19 cellular contexts compared by ENCODE assay signal in the genomic region with DNA sequence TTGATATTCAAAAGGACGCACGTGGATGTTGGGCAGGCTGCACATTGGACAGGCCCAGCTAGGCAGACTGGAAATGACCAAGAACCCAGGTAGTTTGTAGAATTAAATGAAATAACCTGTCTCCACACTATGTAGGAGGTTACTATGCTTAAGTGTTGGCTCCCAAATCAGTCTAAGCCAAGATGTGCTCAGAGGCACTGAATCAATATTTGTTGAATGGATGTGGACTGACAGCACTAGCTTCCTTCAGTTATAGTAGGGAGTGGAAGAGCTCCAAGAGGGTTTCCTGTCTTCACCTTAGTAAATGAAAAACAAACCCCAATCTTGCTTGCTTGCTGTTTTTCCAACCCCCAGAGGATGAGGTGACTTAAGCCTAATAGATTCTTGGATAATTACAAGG.
DNase-seq lines count a peak whose midpoint lies in the region; ATAC-seq and TF ChIP-seq lines count a peak whose summit lies in the region.
"Had no signal": no experiment of that assay in that cellular context is flagged by ENCODE, and none has a peak within 500 bp of the region (broad histone marks: within the 10 kb centered on the region; RNA-seq: fewer than 3 reads in every experiment).

No MANE protein-coding gene starts in this region.

- H3K27me3 Mint-ChIP-seq in natural killer cell (ENCODE audit: low read depth in 2 of 2) = no peaks in the 10 kb centered on the region
- no peaks in the 10 kb centered on the region for H3K27me3 Mint-ChIP-seq in natural killer cell treated with Interleukin-12 subunit alpha and Interleukin-12 subunit beta and Interleukin-15 and Interleukin-18, amount 100 ng/mL, for 72 hours
- H3K27me3 Mint-ChIP-seq: activated naive CD4-positive, alpha-beta T cell treated with anti-CD3 and anti-CD28 coated beads, Interleukin-2, amount 10 ng/mL, durations not matched to agents 7 days and 5 days had no signal

- no peaks in the 10 kb centered on the region for H3K36me3 Mint-ChIP-seq in natural killer cell
- no peaks in the 10 kb centered on the region for H3K36me3 Mint-ChIP-seq in natural killer cell treated with Interleukin-12 subunit alpha and Interleukin-12 subunit beta and Interleukin-15 and Interleukin-18, amount 100 ng/mL, for 72 hours

- H3K79me2 ChIP-seq in Karpas-422 (ENCODE audit: low read length) = no peaks in the 10 kb centered on the region

- WGBS in ovary, 3 donors = 93 to 96% (median 96%) methylated on average over 2 of the region's 2 CpGs

- peaks cover 12% of the 10 kb centered on the region for H3K4me1 ChIP-seq in ovary (ENCODE audit: insufficient read depth)
- H3K4me1 ChIP-seq in Karpas-422 (ENCODE audit: low read length) = peaks cover 14% of the 10 kb centered on the region

- intact Hi-C loops in natural killer cell (cut with micrococcal nuclease) (no loop called here), ovary (cut with DNase I) (no loop called here)

- H3K9ac ChIP-seq in Karpas-422 (ENCODE audit: low read length) = no peak overlapping the region
- H3K9ac ChIP-seq: GM23248 had no signal

- H4K20me1 ChIP-seq in Karpas-422 (ENCODE audit: insufficient read depth, low read depth, low read length) = peaks cover 35% of the 10 kb centered on the region

- H3K4me3 Mint-ChIP-seq in natural killer cell = no peak overlapping the region
- H3K4me3 Mint-ChIP-seq in natural killer cell treated with Interleukin-12 subunit alpha and Interleukin-12 subunit beta and Interleukin-15 and Interleukin-18, amount 100 ng/mL, for 72 hours = no peak overlapping the region
- H3K4me3 Mint-ChIP-seq: activated naive CD4-positive, alpha-beta T cell treated with anti-CD3 and anti-CD28 coated beads, Interleukin-2, amount 10 ng/mL, durations not matched to agents 7 days and 5 days; CD8-positive, alpha-beta T cell had no signal

- no peak overlapping the region for H2AFZ ChIP-seq in Karpas-422 (ENCODE audit: low read length)
- H2AFZ ChIP-seq: GM23248 had no signal

- H3K27me3 ChIP-seq in ovary (no peaks in the 10 kb centered on the region), Karpas-422 (ENCODE audit: low read length) (no peaks in the 10 kb centered on the region)
- H3K27me3 ChIP-seq: ascending aorta, suprapubic skin had no signal

- ATAC-seq in natural killer cell = no peak
- ATAC-seq in natural killer cell treated with Interleukin-12 subunit alpha and Interleukin-12 subunit beta and Interleukin-15 and Interleukin-18, amount 100 ng/mL, for 72 hours = no peak
- ATAC-seq in left lobe of liver = peak; percentile 33
- ATAC-seq: CD8-positive, alpha-beta T cell had no signal

- no peaks in the 10 kb centered on the region for H3K9me2 ChIP-seq in Karpas-422 (replicated peaks; ENCODE audit: insufficient read depth, low read length)

- peaks cover 94 to 97% of the 10 kb centered on the region in 2 donors for H3K4me1 Mint-ChIP-seq in natural killer cell
- H3K4me1 Mint-ChIP-seq in natural killer cell treated with Interleukin-12 subunit alpha and Interleukin-12 subunit beta and Interleukin-15 and Interleukin-18, amount 100 ng/mL, for 72 hours (ENCODE audit: low read depth in 2 of 2) = peaks cover 87 to 89% of the 10 kb centered on the region in 2 donors

- H3K4me2 ChIP-seq in Karpas-422 (ENCODE audit: low read depth, low read length, poor library complexity, severe bottlenecking) = no peak overlapping the region

- H3K27ac Mint-ChIP-seq in natural killer cell = peak overlapping the region; percentile 63 to 93
- peak overlapping the region in 1 of 2 donors; percentile 42 for H3K27ac Mint-ChIP-seq in natural killer cell treated with Interleukin-12 subunit alpha and Interleukin-12 subunit beta and Interleukin-15 and Interleukin-18, amount 100 ng/mL, for 72 hours
- H3K27ac Mint-ChIP-seq: activated naive CD4-positive, alpha-beta T cell treated with anti-CD3 and anti-CD28 coated beads, Interleukin-2, amount 10 ng/mL, durations not matched to agents 7 days and 5 days; CD8-positive, alpha-beta T cell had no signal

- no peak overlapping the region for H3K27ac ChIP-seq in ovary
- H3K27ac ChIP-seq in Karpas-422 (ENCODE audit: low read length) = no peak overlapping the region
- H3K27ac ChIP-seq: ascending aorta, GM23248, RWPE1, suprapubic skin had no signal

- no peaks in the 10 kb centered on the region for H3K9me3 Mint-ChIP-seq in natural killer cell
- no peaks in the 10 kb centered on the region for H3K9me3 Mint-ChIP-seq in natural killer cell treated with Interleukin-12 subunit alpha and Interleukin-12 subunit beta and Interleukin-15 and Interleukin-18, amount 100 ng/mL, for 72 hours
- H3K9me3 Mint-ChIP-seq: activated naive CD4-positive, alpha-beta T cell treated with anti-CD3 and anti-CD28 coated beads, Interleukin-2, amount 10 ng/mL, durations not matched to agents 7 days and 5 days; CD8-positive, alpha-beta T cell had no signal

- TF ChIP-seq POLR2A in ovary (IDR thresholded peaks at IDR 0.05) = no peak

- H3K4me3 ChIP-seq in ovary (no peak overlapping the region), Karpas-422 (ENCODE audit: low read length) (no peak overlapping the region)
- H3K4me3 ChIP-seq: ascending aorta, GM23248, suprapubic skin had no signal

- no peaks in the 10 kb centered on the region for H3K36me3 ChIP-seq in ovary
- H3K36me3 ChIP-seq in Karpas-422 (ENCODE audit: insufficient read depth, low read length) = no peaks in the 10 kb centered on the region
- H3K36me3 ChIP-seq: ascending aorta, suprapubic skin had no signal

- no peak for TF ChIP-seq EP300 in ovary (IDR thresholded peaks at IDR 0.05)

- H3K9me3 ChIP-seq in ovary (no peaks in the 10 kb centered on the region), Karpas-422 (ENCODE audit: low read length) (no peaks in the 10 kb centered on the region)
- H3K9me3 ChIP-seq: ascending aorta, suprapubic skin had no signal

- no peak for DNase-seq in natural killer cell
- no peak for DNase-seq in natural killer cell treated with Interleukin-12 subunit alpha and Interleukin-12 subunit beta and Interleukin-15 and Interleukin-18, amount 100 ng/mL, for 72 hours (ENCODE audit: low spot score)
- DNase-seq in NCI-H2029 (lab: John Stamatoyannopoulos, UW) = peak; percentile 35
- no peak for DNase-seq in left lobe of liver (ENCODE audit: low spot score)
- DNase-seq in ovary = no peak
- no peak for DNase-seq in NCI-H2171 treated with DMSO at 0.1 percent for 48 hours (lab: John Stamatoyannopoulos, UW)
- no peak for DNase-seq in Karpas-422
- DNase-seq: activated naive CD4-positive, alpha-beta T cell treated with anti-CD3 and anti-CD28 coated beads, Interleukin-2, amount 10 ng/mL, durations not matched to agents 7 days and 5 days; CD8-positive, alpha-beta T cell; cortex of kidney; DMS153; GM23248; kidney; NCI-H1436; small intestine; stimulated activated CD4-positive, alpha-beta T cell treated with anti-CD3 and anti-CD28 coated beads, Interleukin-1b, Interleukin-23, amount 100 ng/mL, for 48 hours had no signal

- no peak for TF ChIP-seq CTCF in natural killer cell (IDR thresholded peaks at IDR 0.05)
- TF ChIP-seq CTCF in ovary (IDR thresholded peaks at IDR 0.05) = no peak
